In genomic region chr4:123351713-123352112, GRCh38 we compare ENCODE assay signal across 16 cellular contexts. TPM values are rescaled to one million over a fixed set of nuclear protein-coding genes. Genes with fewer than 3 reads are reported as not detected.
DNase-seq lines count a peak whose midpoint lies in the region; ATAC-seq and TF ChIP-seq lines count a peak whose summit lies in the region.
"Had no signal": no experiment of that assay in that cellular context is flagged by ENCODE, and none has a peak within 500 bp of the region (broad histone marks: within the 10 kb centered on the region; RNA-seq: fewer than 3 reads in every experiment).

No MANE protein-coding gene starts in this region.

- 49% methylated on average over 11 of the region's 19 CpGs for WGBS in right lobe of liver (ENCODE audit: insufficient coverage, low coverage, low lambda C conversion rate, missing lambda C conversion rate)

- intact Hi-C loops in right lobe of liver (cut with DNase I): no loop called here

- no peak for TF ChIP-seq POLR2A in right lobe of liver (IDR thresholded peaks at IDR 0.05)

- DNase-seq in NCI-H2227 treated with DMSO at 0.1 percent for 48 hours (lab: John Stamatoyannopoulos, UW) (peak; percentile 28), choroid plexus epithelial cell (ENCODE audit: low read depth) (no peak), right lobe of liver (peak; percentile 34 to 78 (median 68)), NCI-H2081 treated with DMSO at 0.1 percent for 48 hours (lab: John Stamatoyannopoulos, UW) (no peak), NCI-H1694 treated with DMSO at 0.1 percent for 48 hours (lab: John Stamatoyannopoulos, UW) (no peak), NAMALWA (ENCODE audit: low spot score) (no peak)
- DNase-seq: activated CD8-positive, alpha-beta memory T cell treated with anti-CD3 and anti-CD28 coated beads, Interleukin-2, amount 10 ng/mL, durations not matched to agents 7 days and 5 days; activated naive CD4-positive, alpha-beta T cell; aorta; GDM1; Kasumi-1; left cardiac atrium; natural killer cell; NCI-H1436 treated with DMSO at 0.1 percent for 48 hours had no signal

- H3K27me3 ChIP-seq in right lobe of liver (no peaks in the 10 kb centered on the region), skeletal muscle tissue (ENCODE audit: control insufficient read depth in 3 of 3, insufficient read depth in 3 of 3, low read length in 3 of 3) (no peaks in the 10 kb centered on the region)

- H3K9me3 ChIP-seq in right lobe of liver (no peaks in the 10 kb centered on the region), skeletal muscle tissue (ENCODE audit: control insufficient read depth in 3 of 3, low read length in 3 of 3) (no peaks in the 10 kb centered on the region)

- peaks cover 0 to 7% (median 0%) of the 10 kb centered on the region in 4 donors for H3K4me1 ChIP-seq in right lobe of liver
- H3K4me1 ChIP-seq in skeletal muscle tissue (ENCODE audit: control insufficient read depth in 3 of 3, insufficient read depth in 3 of 3, low read length in 3 of 3): peaks cover 11 to 17% (median 17%) of the 10 kb centered on the region in 3 donors

- ATAC-seq in right lobe of liver: peak; percentile 83 to 95 (median 84)
- ATAC-seq: activated CD4-positive, CD25-positive, alpha-beta regulatory T cell treated with anti-CD3 and anti-CD28 coated beads, Interleukin-2, amount 50 U/mL, for 24 hours; activated CD8-positive, alpha-beta memory T cell treated with anti-CD3 and anti-CD28 coated beads, Interleukin-2, amount 10 ng/mL, durations not matched to agents 7 days and 5 days; natural killer cell had no signal

- H3K36me3 ChIP-seq in right lobe of liver (no peaks in the 10 kb centered on the region), skeletal muscle tissue (ENCODE audit: control insufficient read depth in 3 of 3, insufficient read depth in 3 of 3, low read length in 3 of 3) (no peaks in the 10 kb centered on the region)

- peak overlapping the region in 1 of 3 donors; percentile 35 for H3K9ac ChIP-seq in skeletal muscle tissue (ENCODE audit: low read depth in 1 of 3, low read length in 3 of 3)

- H3K27ac ChIP-seq in right lobe of liver (peak overlapping the region in 2 of 3 donors; percentile 69 to 74), skeletal muscle tissue (ENCODE audit: low read depth, low read length) (peak overlapping the region; percentile 74)

- TF ChIP-seq CTCF in choroid plexus epithelial cell (conservative IDR thresholded peaks at IDR 0.05; ENCODE audit: low read depth, low read length): no peak
- TF ChIP-seq CTCF in right lobe of liver (IDR thresholded peaks at IDR 0.05): no peak

- peak overlapping the region; percentile 26 for H3K4me3 ChIP-seq in choroid plexus epithelial cell (ENCODE audit: low read depth, low read length)
- peak overlapping the region in 2 of 3 donors; percentile 44 to 47 for H3K4me3 ChIP-seq in right lobe of liver
- peak overlapping the region in 1 of 3 donors; percentile 15 for H3K4me3 ChIP-seq in skeletal muscle tissue (ENCODE audit: low read length in 3 of 3)

RNA-seq across cellular contexts. Expression of gene SPRY1, which starts 44.9 kb away (rescaled TPM):
- total RNA-seq in right lobe of liver (10 to 100 TPM in 5 of 6 experiments, 1 to 10 TPM in 1; 9.3 to 16.1 (median 14.3) TPM), skeletal muscle tissue (77.8 TPM)

Comparison
In these comparisons a context has a peak if more than half of its experiments do, and no peak if none do; other contexts are left out.
1. DNase-seq: peak in NCI-H2227 treated with DMSO at 0.1 percent for 48 hours (single experiment) and right lobe of liver (3 of 3); none in choroid plexus epithelial cell (single experiment), NCI-H2081 treated with DMSO at 0.1 percent for 48 hours (single experiment), NCI-H1694 treated with DMSO at 0.1 percent for 48 hours (single experiment) and NAMALWA (single experiment).